ENCODE assay signal across 9 cellular contexts in genomic region chr1:231376875-231377549, GRCh38. TPM values are rescaled to one million over a fixed set of nuclear protein-coding genes. Genes with fewer than 3 reads are reported as not detected.
DNase-seq lines count a peak whose midpoint lies in the region; ATAC-seq and FAIRE-seq lines count a peak whose summit lies in the region.
"Had no signal": no experiment of that assay in that cellular context is flagged by ENCODE, and none has a peak within 500 bp of the region (broad histone marks: within the 10 kb centered on the region; RNA-seq: fewer than 3 reads in every experiment).

No MANE protein-coding gene starts in this region.

- H3K4me3 ChIP-seq in CD4-positive, CD25-positive, alpha-beta regulatory T cell (ENCODE audit: low read depth, low read length) = peak overlapping the region; percentile 13

- no peaks in the 10 kb centered on the region for H3K36me3 Mint-ChIP-seq in CD4-positive, CD25-positive, alpha-beta regulatory T cell
- H3K36me3 Mint-ChIP-seq in central memory CD8-positive, alpha-beta T cell (ENCODE audit: insufficient read depth) = peaks cover 2% of the 10 kb centered on the region

- peak in 1 of 3 donors; percentile 40 for DNase-seq in CD4-positive, CD25-positive, alpha-beta regulatory T cell
- DNase-seq in central memory CD8-positive, alpha-beta T cell (ENCODE audit: low spot score in 2 of 2) = no peak
- DNase-seq in frontal cortex (ENCODE audit: low spot score in 2 of 2) (no peak), NCI-H774 (lab: John Stamatoyannopoulos, UW) (no peak), NK-92 (lab: John Stamatoyannopoulos, UW; ENCODE audit: unreplicated experiment) (no peak), NCI-H345 treated with DMSO at 0.1 percent for 48 hours (lab: John Stamatoyannopoulos, UW; ENCODE audit: unreplicated experiment) (no peak)
- DNase-seq: foreskin keratinocyte had no signal

- H3K4me1 Mint-ChIP-seq in CD4-positive, CD25-positive, alpha-beta regulatory T cell = peaks cover 15 to 54% (median 42%) of the 10 kb centered on the region in 4 donors
- H3K4me1 Mint-ChIP-seq in central memory CD8-positive, alpha-beta T cell = peaks cover 43% of the 10 kb centered on the region

- peak overlapping the region in 1 of 4 donors; percentile 12 for H3K4me3 Mint-ChIP-seq in CD4-positive, CD25-positive, alpha-beta regulatory T cell
- no peak overlapping the region for H3K4me3 Mint-ChIP-seq in central memory CD8-positive, alpha-beta T cell

- H3K27ac ChIP-seq in CD4-positive, CD25-positive, alpha-beta regulatory T cell (ENCODE audit: insufficient read depth, low read length, poor library complexity, severe bottlenecking) = no peak overlapping the region
- H3K27ac ChIP-seq: foreskin keratinocyte had no signal

- H3K9me3 ChIP-seq in CD4-positive, CD25-positive, alpha-beta regulatory T cell (ENCODE audit: control insufficient read depth in 2 of 2, low read length in 2 of 2) = no peaks in the 10 kb centered on the region

- H3K4me1 ChIP-seq in CD4-positive, CD25-positive, alpha-beta regulatory T cell (ENCODE audit: control insufficient read depth, insufficient read depth, low read length, poor library complexity, severe bottlenecking) = peaks cover 20% of the 10 kb centered on the region

- no peaks in the 10 kb centered on the region for H3K9me3 Mint-ChIP-seq in CD4-positive, CD25-positive, alpha-beta regulatory T cell
- no peaks in the 10 kb centered on the region for H3K9me3 Mint-ChIP-seq in central memory CD8-positive, alpha-beta T cell

- no peaks in the 10 kb centered on the region for H3K36me3 ChIP-seq in CD4-positive, CD25-positive, alpha-beta regulatory T cell (ENCODE audit: control insufficient read depth, insufficient read depth, low read length)

- H3K27me3 ChIP-seq in CD4-positive, CD25-positive, alpha-beta regulatory T cell (ENCODE audit: control insufficient read depth, insufficient read depth, low read length) = no peaks in the 10 kb centered on the region
- H3K27me3 ChIP-seq: foreskin keratinocyte had no signal

- no peak for FAIRE-seq in frontal cortex (lab: Jason Lieb, UNC)

- no peaks in the 10 kb centered on the region for H3K27me3 Mint-ChIP-seq in CD4-positive, CD25-positive, alpha-beta regulatory T cell
- no peaks in the 10 kb centered on the region for H3K27me3 Mint-ChIP-seq in central memory CD8-positive, alpha-beta T cell

- H3K27ac Mint-ChIP-seq in CD4-positive, CD25-positive, alpha-beta regulatory T cell = peak overlapping the region; percentile 14 to 75 (median 65)
- peak overlapping the region; percentile 64 for H3K27ac Mint-ChIP-seq in central memory CD8-positive, alpha-beta T cell (ENCODE audit: low read depth)

- ATAC-seq in CD4-positive, CD25-positive, alpha-beta regulatory T cell (ENCODE audit: low read depth in 2 of 2) = peak in 1 of 2 donors; percentile 34
- ATAC-seq in GM19395 (IDR thresholded peaks at IDR 0.05; ENCODE audit: unreplicated experiment) = peak; percentile 72
- peak; percentile 67 for ATAC-seq in HG03457 (IDR thresholded peaks at IDR 0.05; ENCODE audit: unreplicated experiment)
- ATAC-seq in central memory CD8-positive, alpha-beta T cell (replicated peaks; ENCODE audit: extremely low read depth, poor library complexity, severe bottlenecking) = peak; percentile 54

RNA-seq across cellular contexts. Expression of gene SPRTN, which starts 38.9 kb away (rescaled TPM):
- total RNA-seq in CD4-positive, CD25-positive, alpha-beta regulatory T cell = 31.3 TPM
- polyA plus RNA-seq in CD4-positive, CD25-positive, alpha-beta regulatory T cell = 10 to 100 TPM; 18.5 to 27.3 (median 23.1) TPM
- total RNA-seq in frontal cortex = 14.3 TPM

RNA-seq across cellular contexts. Expression of gene EXOC8, which starts 39.4 kb away (rescaled TPM):
- 46.1 TPM for total RNA-seq in CD4-positive, CD25-positive, alpha-beta regulatory T cell
- polyA plus RNA-seq in CD4-positive, CD25-positive, alpha-beta regulatory T cell = 1 to 10 TPM; 3.9 to 5.4 (median 4.1) TPM
- total RNA-seq in frontal cortex = 48.9 TPM

RNA-seq across cellular contexts. Expression of gene EGLN1, which starts 45.1 kb away (rescaled TPM):
- 18.4 TPM for total RNA-seq in CD4-positive, CD25-positive, alpha-beta regulatory T cell
- 10 to 100 TPM; 20.7 to 31.6 (median 24.2) TPM for polyA plus RNA-seq in CD4-positive, CD25-positive, alpha-beta regulatory T cell
- 91.3 TPM for total RNA-seq in frontal cortex
